ENCODE assay signal across 10 cellular contexts in genomic region chr3:147411235-147411607, GRCh38. TPM values are rescaled to one million over a fixed set of nuclear protein-coding genes. Genes with fewer than 3 reads are reported as not detected.
A peak's percentile ranks its signal among the peaks of the same experiment; 100 is the strongest.
DNase-seq lines count a peak whose midpoint lies in the region; ATAC-seq and TF ChIP-seq lines count a peak whose summit lies in the region.
"Had no signal": no experiment of that assay in that cellular context is flagged by ENCODE, and none has a peak within 500 bp of the region (broad histone marks: within the 10 kb centered on the region; RNA-seq: fewer than 3 reads in every experiment).

No MANE protein-coding gene starts in this region.

- no peaks in the 10 kb centered on the region for H3K9me3 ChIP-seq in testis

- peaks cover 9% of the 10 kb centered on the region for H3K4me1 Mint-ChIP-seq in activated CD8-positive, alpha-beta memory T cell treated with anti-CD3 and anti-CD28 coated beads, Interleukin-2, amount 10 ng/mL, durations not matched to agents 7 days and 5 days
- peaks cover 15% of the 10 kb centered on the region for H3K4me1 Mint-ChIP-seq in activated T-helper 2 cell treated with anti-CD3 and anti-CD28 coated beads, Interferon-gamma antibody, Interleukin-2, Interleukin-4, amounts not matched to agents 10 μg/mL and 5 μg/mL and 100 μg/mL, durations not matched to agents 14 hours and 24 hours and 36 hours (ENCODE audit: low read depth)

- H3K4me1 ChIP-seq in testis = peaks cover 7% of the 10 kb centered on the region

- H3K27ac ChIP-seq in testis = no peak overlapping the region

- 11 to 13% methylated on average over 14 of the region's 14 CpGs for WGBS in testis, 2 donors

- H3K9me3 Mint-ChIP-seq in activated CD8-positive, alpha-beta memory T cell treated with anti-CD3 and anti-CD28 coated beads, Interleukin-2, amount 10 ng/mL, durations not matched to agents 7 days and 5 days (ENCODE audit: low read depth) = peaks cover 9% of the 10 kb centered on the region
- H3K9me3 Mint-ChIP-seq in activated T-helper 2 cell treated with anti-CD3 and anti-CD28 coated beads, Interferon-gamma antibody, Interleukin-2, Interleukin-4, amounts not matched to agents 10 μg/mL and 5 μg/mL and 100 μg/mL, durations not matched to agents 14 hours and 24 hours and 36 hours = peaks cover 14% of the 10 kb centered on the region

- H3K27me3 Mint-ChIP-seq in activated CD8-positive, alpha-beta memory T cell treated with anti-CD3 and anti-CD28 coated beads, Interleukin-2, amount 10 ng/mL, durations not matched to agents 7 days and 5 days = peaks cover 83% of the 10 kb centered on the region
- H3K27me3 Mint-ChIP-seq in activated T-helper 2 cell treated with anti-CD3 and anti-CD28 coated beads, Interferon-gamma antibody, Interleukin-2, Interleukin-4, amounts not matched to agents 10 μg/mL and 5 μg/mL and 100 μg/mL, durations not matched to agents 14 hours and 24 hours and 36 hours (ENCODE audit: low read depth) = peaks cover 68% of the 10 kb centered on the region

- H3K27ac Mint-ChIP-seq in activated CD8-positive, alpha-beta memory T cell treated with anti-CD3 and anti-CD28 coated beads, Interleukin-2, amount 10 ng/mL, durations not matched to agents 7 days and 5 days = peak overlapping the region; percentile 78
- peak overlapping the region; percentile 49 for H3K27ac Mint-ChIP-seq in activated T-helper 2 cell treated with anti-CD3 and anti-CD28 coated beads, Interferon-gamma antibody, Interleukin-2, Interleukin-4, amounts not matched to agents 10 μg/mL and 5 μg/mL and 100 μg/mL, durations not matched to agents 14 hours and 24 hours and 36 hours

- intact Hi-C loops in activated T-helper 2 cell treated with anti-CD3 and anti-CD28 coated beads, Interferon-gamma antibody, Interleukin-2, Interleukin-4, amounts not matched to agents 10 μg/mL and 5 μg/mL and 100 μg/mL, durations not matched to agents 14 hours and 24 hours and 36 hours (cut with micrococcal nuclease) = loop anchor here (5.0 kb wide), 1 partner anchor 34 kb away; no protein-coding TSS in a partner anchor
- intact Hi-C loops in testis (cut with DNase I; ENCODE audit: low total_unique reads) = no loop called here

- H3K4me3 ChIP-seq in testis = peak overlapping the region; percentile 3 to 21

- CTCF ChIA-PET in activated CD8-positive, alpha-beta memory T cell treated with anti-CD3 and anti-CD28 coated beads, Interleukin-2, amount 10 ng/mL, durations not matched to agents 7 days and 5 days (lab: Charles Lee) = no interaction called here

- H3K36me3 Mint-ChIP-seq in activated CD8-positive, alpha-beta memory T cell treated with anti-CD3 and anti-CD28 coated beads, Interleukin-2, amount 10 ng/mL, durations not matched to agents 7 days and 5 days = peaks cover 13% of the 10 kb centered on the region
- H3K36me3 Mint-ChIP-seq in activated T-helper 2 cell treated with anti-CD3 and anti-CD28 coated beads, Interferon-gamma antibody, Interleukin-2, Interleukin-4, amounts not matched to agents 10 μg/mL and 5 μg/mL and 100 μg/mL, durations not matched to agents 14 hours and 24 hours and 36 hours (ENCODE audit: low read depth) = peaks cover 12% of the 10 kb centered on the region

- peak overlapping the region; percentile 35 for H3K4me3 Mint-ChIP-seq in activated CD8-positive, alpha-beta memory T cell treated with anti-CD3 and anti-CD28 coated beads, Interleukin-2, amount 10 ng/mL, durations not matched to agents 7 days and 5 days
- H3K4me3 Mint-ChIP-seq in activated T-helper 2 cell treated with anti-CD3 and anti-CD28 coated beads, Interferon-gamma antibody, Interleukin-2, Interleukin-4, amounts not matched to agents 10 μg/mL and 5 μg/mL and 100 μg/mL, durations not matched to agents 14 hours and 24 hours and 36 hours (ENCODE audit: low read depth) = no peak overlapping the region

- TF ChIP-seq POLR2A in testis (IDR thresholded peaks at IDR 0.05) = no peak

- H3K36me3 ChIP-seq in testis (ENCODE audit: low read depth, missing control alignments) = no peaks in the 10 kb centered on the region

- no peak for TF ChIP-seq CTCF in testis (IDR thresholded peaks at IDR 0.05)

- ATAC-seq in activated CD8-positive, alpha-beta memory T cell treated with anti-CD3 and anti-CD28 coated beads, Interleukin-2, amount 10 ng/mL, durations not matched to agents 7 days and 5 days = no peak

- H3K27me3 ChIP-seq in testis = no peaks in the 10 kb centered on the region

- no peak for DNase-seq in activated CD8-positive, alpha-beta memory T cell treated with anti-CD3 and anti-CD28 coated beads, Interleukin-2, amount 10 ng/mL, durations not matched to agents 7 days and 5 days
- DNase-seq in activated CD8-positive, alpha-beta memory T cell treated with anti-CD3 and anti-CD28 coated beads for 24 hours = no peak
- no peak for DNase-seq in activated T-helper 2 cell treated with anti-CD3 and anti-CD28 coated beads, Interferon-gamma antibody, Interleukin-2, Interleukin-4, amounts not matched to agents 10 μg/mL and 5 μg/mL and 100 μg/mL, durations not matched to agents 14 hours and 24 hours and 36 hours (ENCODE audit: low spot score)
- DNase-seq in islet precursor cell = peak; percentile 59
- no peak for DNase-seq in testis
- DNase-seq in NCI-H2029 treated with DMSO at 0.1 percent for 48 hours (lab: John Stamatoyannopoulos, UW) = no peak
- no peak for DNase-seq in T1000 (lab: John Stamatoyannopoulos, UW)
- no peak for DNase-seq in NCI-H2081 treated with DMSO at 0.1 percent for 48 hours (lab: John Stamatoyannopoulos, UW)
- DNase-seq: DMS153 had no signal

RNA-seq across cellular contexts. Expression of gene ZIC1, which starts 2.1 kb away (rescaled TPM):
- not detected for total RNA-seq in activated CD8-positive, alpha-beta memory T cell treated with anti-CD3 and anti-CD28 coated beads, Interleukin-2, amount 10 ng/mL, durations not matched to agents 7 days and 5 days
- total RNA-seq in activated T-helper 2 cell treated with anti-CD3 and anti-CD28 coated beads, Interferon-gamma antibody, Interleukin-2, Interleukin-4, amounts not matched to agents 10 μg/mL and 5 μg/mL and 100 μg/mL, durations not matched to agents 14 hours and 24 hours and 36 hours = not detected in 2 replicates
- 1 to 10 TPM; 3.3 to 3.5 TPM for total RNA-seq in testis
- polyA plus RNA-seq in testis (ENCODE audit: insufficient read depth, low read depth, low replicate concordance) = 1.4 TPM
- total RNA-seq: T-helper 1 cell treated with Interleukin-12 subunit alpha and Interleukin-12 subunit beta and Interleukin-4 antibody, amounts not matched to agents 30 ng/mL and 1 ng/mL, for 36 hours had no signal

RNA-seq across cellular contexts. Expression of gene ZIC4, which starts 4.9 kb away (rescaled TPM):
- total RNA-seq in activated CD8-positive, alpha-beta memory T cell treated with anti-CD3 and anti-CD28 coated beads, Interleukin-2, amount 10 ng/mL, durations not matched to agents 7 days and 5 days = not detected
- not detected in 2 replicates for total RNA-seq in activated T-helper 2 cell treated with anti-CD3 and anti-CD28 coated beads, Interferon-gamma antibody, Interleukin-2, Interleukin-4, amounts not matched to agents 10 μg/mL and 5 μg/mL and 100 μg/mL, durations not matched to agents 14 hours and 24 hours and 36 hours
- under 1 TPM; 0.06 to 0.31 TPM for total RNA-seq in testis
- polyA plus RNA-seq in testis (ENCODE audit: insufficient read depth, low read depth, low replicate concordance) = 0.55 TPM
- total RNA-seq: T-helper 1 cell treated with Interleukin-12 subunit alpha and Interleukin-12 subunit beta and Interleukin-4 antibody, amounts not matched to agents 30 ng/mL and 1 ng/mL, for 36 hours had no signal
